ENCODE assay signal across 13 cellular contexts in the genomic region with DNA sequence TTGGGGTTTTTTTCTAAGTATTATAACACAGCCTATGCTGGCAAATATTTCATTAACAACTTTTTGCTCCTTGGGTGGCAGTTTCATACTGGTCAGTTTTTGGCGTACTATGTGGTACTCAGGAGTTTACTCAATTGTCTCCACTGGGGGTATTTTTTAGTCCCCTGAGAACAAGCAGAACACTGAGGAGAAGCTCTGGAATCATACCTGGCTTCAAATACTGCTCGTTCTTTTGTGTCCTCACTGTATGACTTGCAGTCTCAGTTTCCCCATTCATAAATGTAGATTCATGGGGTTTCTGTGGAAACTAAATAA.
DNase-seq lines count a peak whose midpoint lies in the region; ATAC-seq and TF ChIP-seq lines count a peak whose summit lies in the region.
"Had no signal": no experiment of that assay in that cellular context is flagged by ENCODE, and none has a peak within 500 bp of the region (broad histone marks: within the 10 kb centered on the region; RNA-seq: fewer than 3 reads in every experiment).

No MANE protein-coding gene starts in this region.

- no peak for DNase-seq in SK-N-MC (ENCODE audit: low read depth, low spot score)
- DNase-seq in type B pancreatic cell (ENCODE audit: extremely low spot score, unreplicated experiment) = no peak
- no peak for DNase-seq in effector memory CD8-positive, alpha-beta T cell
- DNase-seq in foreskin fibroblast = no peak
- no peak for DNase-seq in activated CD4-positive, alpha-beta T cell treated with anti-CD3 and anti-CD28 coated beads for 1 hour
- DNase-seq: BE2C; CD8-positive, alpha-beta T cell; NCI-H1105; NCI-H1694; SHP77 treated with DMSO at 0.1 percent for 48 hours had no signal

- no peak overlapping the region for H3K27ac ChIP-seq in SK-N-MC
- H3K27ac ChIP-seq: GM23248 had no signal

- no peaks in the 10 kb centered on the region for H3K9me3 Mint-ChIP-seq in nephron
- H3K9me3 Mint-ChIP-seq in type B pancreatic cell = no peaks in the 10 kb centered on the region
- no peaks in the 10 kb centered on the region for H3K9me3 Mint-ChIP-seq in effector memory CD8-positive, alpha-beta T cell
- H3K9me3 Mint-ChIP-seq: CD8-positive, alpha-beta T cell had no signal

- H3K27ac Mint-ChIP-seq in nephron (peak overlapping the region; percentile 49 to 68 (median 55)), type B pancreatic cell (peak overlapping the region; percentile 71)
- H3K27ac Mint-ChIP-seq in effector memory CD8-positive, alpha-beta T cell = no peak overlapping the region
- H3K27ac Mint-ChIP-seq: CD8-positive, alpha-beta T cell had no signal

- peak; percentile 66 for ATAC-seq in HG02610 (IDR thresholded peaks at IDR 0.05; ENCODE audit: unreplicated experiment)
- ATAC-seq in effector memory CD8-positive, alpha-beta T cell (replicated peaks) = no peak
- ATAC-seq: CD8-positive, alpha-beta T cell had no signal

- no peaks in the 10 kb centered on the region for H3K36me3 Mint-ChIP-seq in nephron (ENCODE audit: low read depth)
- peaks cover 6% of the 10 kb centered on the region for H3K36me3 Mint-ChIP-seq in type B pancreatic cell
- peaks cover 14% of the 10 kb centered on the region for H3K36me3 Mint-ChIP-seq in effector memory CD8-positive, alpha-beta T cell (ENCODE audit: insufficient read depth)

- H3K36me3 ChIP-seq in SK-N-MC (ENCODE audit: insufficient read depth, low read length) = no peaks in the 10 kb centered on the region
- H3K36me3 ChIP-seq: BE2C had no signal

- TF ChIP-seq CTCF in nephron (IDR thresholded peaks at IDR 0.05; ENCODE audit: unreplicated experiment in 3 of 3) = no peak
- TF ChIP-seq CTCF in type B pancreatic cell (conservative IDR thresholded peaks at IDR 0.05) = no peak
- no peak for TF ChIP-seq CTCF in foreskin fibroblast (IDR thresholded peaks at IDR 0.05; ENCODE audit: low read depth, low read length)

- H3K27me3 Mint-ChIP-seq in nephron (ENCODE audit: low read depth) = no peaks in the 10 kb centered on the region
- no peaks in the 10 kb centered on the region for H3K27me3 Mint-ChIP-seq in type B pancreatic cell
- no peaks in the 10 kb centered on the region for H3K27me3 Mint-ChIP-seq in effector memory CD8-positive, alpha-beta T cell

- no peaks in the 10 kb centered on the region for H3K9me3 ChIP-seq in SK-N-MC (ENCODE audit: low read depth, low read length)
- H3K9me3 ChIP-seq: BE2C had no signal

- H3K4me3 Mint-ChIP-seq in nephron (no peak overlapping the region), type B pancreatic cell (no peak overlapping the region)
- H3K4me3 Mint-ChIP-seq in effector memory CD8-positive, alpha-beta T cell = no peak overlapping the region
- H3K4me3 Mint-ChIP-seq: CD8-positive, alpha-beta T cell had no signal

- peaks cover 50% of the 10 kb centered on the region for H3K4me1 Mint-ChIP-seq in nephron
- peaks cover 48% of the 10 kb centered on the region for H3K4me1 Mint-ChIP-seq in type B pancreatic cell (ENCODE audit: unreplicated experiment)
- H3K4me1 Mint-ChIP-seq in effector memory CD8-positive, alpha-beta T cell (ENCODE audit: low read depth in 2 of 2) = peaks cover 4 to 7% of the 10 kb centered on the region in 2 donors

- peak overlapping the region; percentile 29; the same call in 1 of the 2 replicates for H3K4me3 ChIP-seq in SK-N-MC
- no peak overlapping the region for H3K4me3 ChIP-seq in foreskin fibroblast (ENCODE audit: low read depth in 1 of 2, low read length in 2 of 2)
- H3K4me3 ChIP-seq: GM23248 had no signal

- no peak overlapping the region for H3K9ac ChIP-seq in SK-N-MC (ENCODE audit: insufficient read length)
- H3K9ac ChIP-seq: GM23248 had no signal

Comparison
In these comparisons a context has a peak if more than half of its experiments do, and no peak if none do; other contexts are left out.
1. H3K27ac Mint-ChIP-seq: peak in nephron (3 of 3) and type B pancreatic cell (single experiment); none in effector memory CD8-positive, alpha-beta T cell (0 of 2).